8 cellular contexts compared by ENCODE assay signal in genomic region chr7:1158203-1159126, GRCh38.
DNase-seq lines count a peak whose midpoint lies in the region; ATAC-seq and TF ChIP-seq lines count a peak whose summit lies in the region.

No MANE protein-coding gene starts in this region.

- H3K4me3 ChIP-seq in GM12865 (ENCODE audit: low read depth, low read length), result peak overlapping the region; percentile 89
- H3K4me3 ChIP-seq in fibroblast of mammary gland (ENCODE audit: control insufficient read depth, low read depth, low read length), result peak overlapping the region; percentile 96
- H3K4me3 ChIP-seq in retinal pigment epithelial cell (ENCODE audit: low read length), result peak overlapping the region; percentile 71

- TF ChIP-seq POLR2A in GM18505 (IDR thresholded peaks at IDR 0.05; ENCODE audit: borderline replicate concordance, extremely low read depth, insufficient read depth, insufficient read length), result no peak

- H3K27ac ChIP-seq in RWPE1, result peak overlapping the region; percentile 29

- no peak for DNase-seq in GM12865 (ENCODE audit: low read depth)
- no peak for DNase-seq in RWPE1 (ENCODE audit: low spot score)
- DNase-seq in fibroblast of mammary gland (ENCODE audit: low read depth), result no peak
- no peak for DNase-seq in retinal pigment epithelial cell (ENCODE audit: low read depth)
- DNase-seq in stimulated activated CD4-positive, alpha-beta T cell treated with anti-CD3 and anti-CD28 coated beads, Interleukin-2, amount 100 ng/mL, for 48 hours, result no peak
- no peak for DNase-seq in nucleus accumbens (lab: John Stamatoyannopoulos, UW)
- no peak for DNase-seq in epidermal melanocyte (ENCODE audit: insufficient read length, low spot score)

- CTCF ChIA-PET in RWPE1 (lab: Yijun Ruan, JAX), result interaction anchor here (0.6 to 1.6 kb wide), 3 partner anchors 18 to 166 kb away, joined by 3 to 6 read pairs (median 3); no protein-coding TSS in a partner anchor

- TF ChIP-seq CTCF in GM12865 (IDR thresholded peaks at IDR 0.05; ENCODE audit: insufficient read depth, low read depth, low read length, missing control alignments), result no peak
- no peak for TF ChIP-seq CTCF in RWPE1 (conservative IDR thresholded peaks at IDR 0.05; ENCODE audit: low read depth)
- TF ChIP-seq CTCF in fibroblast of mammary gland (conservative IDR thresholded peaks at IDR 0.05; ENCODE audit: control insufficient read depth, insufficient read depth, low read depth, low read length), result no peak
- no peak for TF ChIP-seq CTCF in retinal pigment epithelial cell (conservative IDR thresholded peaks at IDR 0.05; ENCODE audit: low read depth, low read length)

- POLR2A ChIA-PET in RWPE1 (lab: Yijun Ruan, JAX; ENCODE audit: low non-redundant PET), result no interaction called here

- no peak for ATAC-seq in GM18505 (IDR thresholded peaks at IDR 0.05; ENCODE audit: unreplicated experiment)
